1 cellular context compared by ENCODE assay signal in genomic region chr16:88333645-88334516, GRCh38.
TF ChIP-seq lines count a peak whose summit lies in the region.

No MANE protein-coding gene starts in this region.

TF ChIP-seq in K562, 482 proteins besides CTCF, POLR2A, EP300 and RAD21 (continued from another document):
- TF ChIP-seq NFRKB (IDR thresholded peaks at IDR 0.05; ENCODE audit: low read depth) (peak; percentile 98), ZNF766 (CRISPR knock-in tag; conservative IDR thresholded peaks at IDR 0.05) (0 out of 2 replicates have a peak, but pooled peaks have one; percentile 7), KDM1A (IDR thresholded peaks at IDR 0.05) (0 out of 4 replicates have a peak, but pooled peaks of 1 of the 2 experiments have one; percentile 4), SNIP1 (IDR thresholded peaks at IDR 0.05; ENCODE audit: low read depth) (0 out of 2 replicates have a peak, but pooled peaks have one; percentile 47), PHB2 (IDR thresholded peaks at IDR 0.05; ENCODE audit: low read depth) (peak; percentile 69), BHLHE40 (IDR thresholded peaks at IDR 0.05; ENCODE audit: low read length) (no peak), SETDB1 (IDR thresholded peaks at IDR 0.05; ENCODE audit: low read length) (no peak), ELF2 (CRISPR knock-in tag; IDR thresholded peaks at IDR 0.05) (no peak), MCM7 (IDR thresholded peaks at IDR 0.05) (peak; percentile 83 to 96; a peak in 3 of 4 replicates), NCOA2 (IDR thresholded peaks at IDR 0.05; ENCODE audit: partially characterized antibody in 2 of 2) (no peak), NRF1 (conservative IDR thresholded peaks at IDR 0.05 in 1 of 2, IDR thresholded peaks at IDR 0.05 in 1 of 2) (no peak; a peak in 1 of 4 replicates), MCM3 (IDR thresholded peaks at IDR 0.05) (peak; percentile 89), GABPB1 (CRISPR knock-in tag; IDR thresholded peaks at IDR 0.05) (no peak), ZNF23 (CRISPR knock-in tag; IDR thresholded peaks at IDR 0.05) (no peak), U2AF1 (optimal IDR thresholded peaks at IDR 0.05; ENCODE audit: low read depth, low read length) (no peak), GATA2 (CRISPR knock-in tag; IDR thresholded peaks at IDR 0.05) (no peak), THRB (CRISPR knock-in tag; conservative IDR thresholded peaks at IDR 0.05) (peak; percentile 97), GATAD2B (IDR thresholded peaks at IDR 0.05; ENCODE audit: borderline replicate concordance) (peak; percentile 24; the same call in 1 of the 2 replicates), SMARCA5 (IDR thresholded peaks at IDR 0.05) (peak; percentile 96), HBP1 (CRISPR knock-in tag; IDR thresholded peaks at IDR 0.05) (peak; percentile 93), BCOR (IDR thresholded peaks at IDR 0.05) (peak; percentile 75), MLLT1 (IDR thresholded peaks at IDR 0.05) (peak; percentile 95 to 98), MEF2D (tag; conservative IDR thresholded peaks at IDR 0.05; ENCODE audit: low read depth) (no peak; the same call in 1 of the 2 replicates), CSDE1 (IDR thresholded peaks at IDR 0.05) (peak in 1 of 2 experiments; percentile 76; a peak in 1 of 4 replicates), TAF7 (tag; IDR thresholded peaks at IDR 0.05) (peak; percentile 62; the same call in 1 of the 2 replicates), ZNF280A (IDR thresholded peaks at IDR 0.05; ENCODE audit: low read depth, partially characterized antibody) (peak; percentile 35), ARHGAP35 (IDR thresholded peaks at IDR 0.05; ENCODE audit: partially characterized antibody) (peak; percentile 85), ZBTB26 (CRISPR knock-in tag; IDR thresholded peaks at IDR 0.05) (peak; percentile 99), ZNF717 (CRISPR knock-in tag; IDR thresholded peaks at IDR 0.05) (no peak), RFX7 (CRISPR knock-in tag; IDR thresholded peaks at IDR 0.05) (0 out of 2 replicates have a peak, but pooled peaks have one; percentile 46), ZNF778 (CRISPR knock-in tag; IDR thresholded peaks at IDR 0.05) (no peak), LARP7 (IDR thresholded peaks at IDR 0.05) (peak; percentile 99), TOE1 (IDR thresholded peaks at IDR 0.05; ENCODE audit: borderline replicate concordance) (peak; percentile 52; the same call in 1 of the 2 replicates), TOE1 (CRISPR knock-in tag; IDR thresholded peaks at IDR 0.05; ENCODE audit: borderline replicate concordance, low read depth) (no peak), DMBX1 (CRISPR knock-in tag; IDR thresholded peaks at IDR 0.05; ENCODE audit: borderline replicate concordance) (no peak), ETV6 (IDR thresholded peaks at IDR 0.05; ENCODE audit: borderline replicate concordance in 1 of 2, low read depth in 2 of 2, low read length in 1 of 2) (no peak), ETV6 (CRISPR knock-in tag; IDR thresholded peaks at IDR 0.05; ENCODE audit: borderline replicate concordance) (no peak), SFPQ (IDR thresholded peaks at IDR 0.05; ENCODE audit: low read depth, low read length) (no peak)
